ENCODE assay signal across 19 cellular contexts in the genomic region with DNA sequence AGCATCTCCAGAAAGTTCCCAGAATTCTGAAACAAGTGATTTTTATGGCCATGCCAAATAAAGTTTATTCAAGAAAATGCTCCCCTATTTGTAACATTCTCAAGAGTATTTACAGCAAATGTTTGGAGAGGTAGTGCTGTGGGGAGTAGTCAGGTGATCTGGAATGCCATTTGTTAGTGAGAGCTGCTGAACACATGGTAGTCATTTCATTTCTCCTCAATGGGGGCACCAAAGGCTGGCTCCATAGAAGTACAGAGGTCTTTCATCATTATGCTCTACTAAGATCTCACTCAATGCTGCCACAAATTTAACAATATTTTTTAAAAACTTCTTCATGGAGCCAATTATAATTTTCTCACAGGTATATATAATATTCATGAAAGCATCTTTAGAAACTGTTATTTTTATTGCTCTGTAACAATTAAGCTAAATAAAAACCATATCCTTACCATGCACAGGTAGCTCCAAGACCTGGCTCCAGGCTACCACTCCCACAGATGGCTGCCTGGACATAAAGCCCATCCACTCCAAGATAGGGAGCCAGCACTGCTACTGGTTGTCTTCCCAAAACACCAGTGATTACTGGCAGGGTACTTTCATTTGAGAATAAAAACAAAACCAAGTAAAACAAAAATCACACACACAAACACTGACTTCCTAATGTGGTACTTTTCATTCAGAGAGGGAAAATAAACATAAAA.
DNase-seq lines count a peak whose midpoint lies in the region; ATAC-seq, FAIRE-seq and TF ChIP-seq lines count a peak whose summit lies in the region.
"Had no signal": no experiment of that assay in that cellular context is flagged by ENCODE, and none has a peak within 500 bp of the region (broad histone marks: within the 10 kb centered on the region; RNA-seq: fewer than 3 reads in every experiment).

No MANE protein-coding gene starts in this region.

- H2BK15ac ChIP-seq in mesendoderm (replicated peaks; ENCODE audit: low read depth): no peak overlapping the region

- peak overlapping the region; percentile 40; the same call in 1 of the 2 replicates for H3K27ac ChIP-seq in VCaP
- H3K27ac ChIP-seq in mesendoderm (ENCODE audit: low read depth, low read length): peak overlapping the region; percentile 86
- H3K27ac ChIP-seq: uterus had no signal

- H3K4me1 ChIP-seq in mesendoderm (ENCODE audit: control insufficient read depth, low read depth, low read length): peaks cover 5% of the 10 kb centered on the region
- H3K4me1 ChIP-seq: uterus had no signal

- peak overlapping the region; percentile 40 for H3K56ac ChIP-seq in mesendoderm (ENCODE audit: low read length)

- no peak for FAIRE-seq in urothelium cell line (lab: Jason Lieb, UNC)
- FAIRE-seq: GM12892 had no signal

- ATAC-seq in HG03159 (IDR thresholded peaks at IDR 0.05; ENCODE audit: unreplicated experiment): no peak
- ATAC-seq: stimulated activated memory B cell treated with anti-CD40 and anti-IgM and Interleukin-4, amounts not matched to agents 10 μg/mL and 1 μg/mL and 100 μg/mL, for 72 hours had no signal

- no peak overlapping the region for H3K18ac ChIP-seq in mesendoderm (ENCODE audit: low read length)

- POLR2A ChIA-PET in GM10248 (lab: Yijun Ruan, JAX): no interaction called here

- H3K27me3 ChIP-seq in mesendoderm (ENCODE audit: insufficient read depth, low read length, poor library complexity): no peaks in the 10 kb centered on the region
- H3K27me3 ChIP-seq: uterus had no signal

- DNase-seq in HK-2 (ENCODE audit: unreplicated experiment): peak; percentile 21
- DNase-seq in mesendoderm: peak; percentile 50
- DNase-seq in urothelium cell line (ENCODE audit: low spot score): peak; percentile 28
- no peak for DNase-seq in GOT3 (lab: John Stamatoyannopoulos, UW)
- no peak for DNase-seq in GM10248 (ENCODE audit: extremely low spot score)
- DNase-seq: activated CD4-positive, alpha-beta T cell treated with anti-CD3 and anti-CD28 coated beads, Interleukin-2, amount 10 ng/mL, durations not matched to agents 7 days and 5 days; activated naive CD8-positive, alpha-beta T cell treated with anti-CD3 and anti-CD28 coated beads, Interleukin-2, amount 10 ng/mL, durations not matched to agents 7 days and 5 days; activated T-cell treated with anti-CD3 and anti-CD28 coated beads, Interleukin-2, amount 50 U/mL, for 24 hours; C1 segment of cervical spinal cord; effector CD8-positive, alpha-beta T cell; NCI-H2029 treated with DMSO at 0.1 percent for 48 hours; occipital lobe; Right ventricle myocardium superior; uterus had no signal

- CTCF ChIA-PET in GM10248 (lab: Yijun Ruan, JAX): no interaction called here

- no peak overlapping the region for H3K23ac ChIP-seq in mesendoderm (ENCODE audit: low read length)

- no peak overlapping the region for H2BK5ac ChIP-seq in mesendoderm (ENCODE audit: low read length)

- no peaks in the 10 kb centered on the region for H3K36me3 ChIP-seq in mesendoderm (ENCODE audit: control insufficient read depth, insufficient read depth, low read length)
- H3K36me3 ChIP-seq: uterus had no signal

- no peak overlapping the region for H3K4me3 ChIP-seq in mesendoderm (ENCODE audit: low read length)
- H3K4me3 ChIP-seq: skin epidermis, uterus had no signal

- no peak for TF ChIP-seq CTCF in VCaP (conservative IDR thresholded peaks at IDR 0.05)
- TF ChIP-seq CTCF in GM10248 (IDR thresholded peaks at IDR 0.05; ENCODE audit: control extremely low read depth, extremely low read depth, low read depth, missing control alignments): no peak

- H2AK5ac ChIP-seq in mesendoderm (ENCODE audit: low read length): no peak overlapping the region

- H3K4me2 ChIP-seq in mesendoderm (ENCODE audit: low read length): no peak overlapping the region

- no peaks in the 10 kb centered on the region for H3K79me1 ChIP-seq in mesendoderm (ENCODE audit: low read length)

- H4K5ac ChIP-seq in mesendoderm (ENCODE audit: low read length): no peak overlapping the region

- peak overlapping the region; percentile 76 for H3K4ac ChIP-seq in mesendoderm (ENCODE audit: low read depth, low read length)

- H3K9ac ChIP-seq in mesendoderm (ENCODE audit: low read length): no peak overlapping the region

- no peak overlapping the region for H4K8ac ChIP-seq in mesendoderm (ENCODE audit: low read depth, low read length)

- no peaks in the 10 kb centered on the region for H3K79me2 ChIP-seq in mesendoderm (ENCODE audit: control insufficient read depth, insufficient read depth, low read length)

- no peak overlapping the region for H2BK120ac ChIP-seq in mesendoderm (ENCODE audit: low read depth, low read length)

Comparison
In these comparisons a context has a peak if more than half of its experiments do, and no peak if none do; other contexts are left out.
1. DNase-seq: peak in HK-2 (single experiment), mesendoderm (single experiment) and urothelium cell line (single experiment); none in GOT3 (single experiment) and GM10248 (single experiment).